ENCODE assay signal across 19 cellular contexts in the genomic region with DNA sequence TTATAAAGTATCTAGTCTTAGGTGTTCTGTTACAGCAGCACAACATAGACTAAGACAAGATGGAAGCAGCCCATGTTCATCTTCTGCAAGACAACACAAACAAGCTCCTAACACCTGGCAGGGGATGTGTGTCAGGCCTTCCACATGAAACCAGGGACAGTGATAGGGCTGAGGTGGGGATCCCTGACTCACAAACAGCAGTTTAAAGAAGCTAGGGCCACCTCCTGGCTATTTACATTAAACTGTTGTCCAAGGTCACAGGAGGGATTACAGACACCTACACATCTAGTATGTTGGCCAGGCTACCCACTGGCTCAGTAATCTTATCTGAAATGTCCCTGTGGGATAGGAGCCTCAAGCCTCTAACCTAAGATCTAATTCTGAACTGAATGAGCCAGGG.
"Had no signal": no experiment of that assay in that cellular context is flagged by ENCODE, and none has a peak within 500 bp of the region (broad histone marks: within the 10 kb centered on the region; RNA-seq: fewer than 3 reads in every experiment).

No MANE protein-coding gene starts in this region.

- H3K27ac Mint-ChIP-seq: activated CD8-positive, alpha-beta memory T cell treated with anti-CD3 and anti-CD28 coated beads, Interleukin-2, amount 10 ng/mL, durations not matched to agents 7 days and 5 days; activated naive CD4-positive, alpha-beta T cell treated with anti-CD3 and anti-CD28 coated beads, Interleukin-2, amount 10 ng/mL, durations not matched to agents 7 days and 5 days; activated naive CD8-positive, alpha-beta T cell treated with anti-CD3 and anti-CD28 coated beads for 36 hours; WTC11 had no signal

- H3K9me3 ChIP-seq: SJSA1 had no signal

- H3K27me3 ChIP-seq: breast epithelium, MG63, Peyer's patch, SJSA1 had no signal

- H3K4me3 ChIP-seq: breast epithelium, MG63, Peyer's patch, SJSA1 had no signal

- H3K9me3 Mint-ChIP-seq: activated naive CD4-positive, alpha-beta T cell treated with anti-CD3 and anti-CD28 coated beads, Interleukin-2, amount 10 ng/mL, durations not matched to agents 7 days and 5 days had no signal

- DNase-seq: activated CD4-positive, CD25-positive, alpha-beta regulatory T cell treated with anti-CD3 and anti-CD28 coated beads, Interleukin-2, amount 50 U/mL, for 72 hours; activated gamma-delta T cell treated with Interleukin-2 at 50 U/mL for 16 hours; activated T-cell treated with anti-CD3 and anti-CD28 coated beads, Interleukin-2, amount 50 U/mL, for 4 hours; caudate nucleus; MV-4-11; NCI-H1092 treated with DMSO at 0.1 percent for 48 hours; NCI-H1417 treated with DMSO at 0.1 percent for 48 hours; NCI-H1694 treated with DMSO at 0.1 percent for 48 hours; NCI-H510A treated with DMSO at 0.1 percent for 48 hours; Peyer's patch; SHP77 had no signal

- H3K4me3 Mint-ChIP-seq: activated CD8-positive, alpha-beta memory T cell treated with anti-CD3 and anti-CD28 coated beads, Interleukin-2, amount 10 ng/mL, durations not matched to agents 7 days and 5 days; activated naive CD4-positive, alpha-beta T cell treated with anti-CD3 and anti-CD28 coated beads, Interleukin-2, amount 10 ng/mL, durations not matched to agents 7 days and 5 days; activated naive CD8-positive, alpha-beta T cell treated with anti-CD3 and anti-CD28 coated beads for 36 hours; activated T-cell treated with anti-CD3 and anti-CD28 coated beads, Interleukin-2, amount 50 U/mL, for 4 hours; WTC11 had no signal

- H3K36me3 ChIP-seq: breast epithelium, MG63, Peyer's patch, SJSA1 had no signal

- H3K36me3 Mint-ChIP-seq: activated CD8-positive, alpha-beta memory T cell treated with anti-CD3 and anti-CD28 coated beads, Interleukin-2, amount 10 ng/mL, durations not matched to agents 7 days and 5 days; activated naive CD4-positive, alpha-beta T cell treated with anti-CD3 and anti-CD28 coated beads, Interleukin-2, amount 10 ng/mL, durations not matched to agents 7 days and 5 days had no signal

- H3K4me1 Mint-ChIP-seq: activated CD8-positive, alpha-beta memory T cell treated with anti-CD3 and anti-CD28 coated beads, Interleukin-2, amount 10 ng/mL, durations not matched to agents 7 days and 5 days; activated naive CD4-positive, alpha-beta T cell treated with anti-CD3 and anti-CD28 coated beads, Interleukin-2, amount 10 ng/mL, durations not matched to agents 7 days and 5 days; activated naive CD8-positive, alpha-beta T cell treated with anti-CD3 and anti-CD28 coated beads for 36 hours; WTC11 had no signal

- H3K27ac ChIP-seq: breast epithelium, KMS-11, Peyer's patch, SJSA1 had no signal

- H3K4me1 ChIP-seq: breast epithelium, Peyer's patch had no signal

- ATAC-seq: activated CD8-positive, alpha-beta memory T cell treated with anti-CD3 and anti-CD28 coated beads, Interleukin-2, amount 10 ng/mL, durations not matched to agents 7 days and 5 days; activated T-cell treated with anti-CD3 and anti-CD28 coated beads, Interleukin-2, amount 50 U/mL, for 4 hours; WTC11 had no signal
